In the genomic region with DNA sequence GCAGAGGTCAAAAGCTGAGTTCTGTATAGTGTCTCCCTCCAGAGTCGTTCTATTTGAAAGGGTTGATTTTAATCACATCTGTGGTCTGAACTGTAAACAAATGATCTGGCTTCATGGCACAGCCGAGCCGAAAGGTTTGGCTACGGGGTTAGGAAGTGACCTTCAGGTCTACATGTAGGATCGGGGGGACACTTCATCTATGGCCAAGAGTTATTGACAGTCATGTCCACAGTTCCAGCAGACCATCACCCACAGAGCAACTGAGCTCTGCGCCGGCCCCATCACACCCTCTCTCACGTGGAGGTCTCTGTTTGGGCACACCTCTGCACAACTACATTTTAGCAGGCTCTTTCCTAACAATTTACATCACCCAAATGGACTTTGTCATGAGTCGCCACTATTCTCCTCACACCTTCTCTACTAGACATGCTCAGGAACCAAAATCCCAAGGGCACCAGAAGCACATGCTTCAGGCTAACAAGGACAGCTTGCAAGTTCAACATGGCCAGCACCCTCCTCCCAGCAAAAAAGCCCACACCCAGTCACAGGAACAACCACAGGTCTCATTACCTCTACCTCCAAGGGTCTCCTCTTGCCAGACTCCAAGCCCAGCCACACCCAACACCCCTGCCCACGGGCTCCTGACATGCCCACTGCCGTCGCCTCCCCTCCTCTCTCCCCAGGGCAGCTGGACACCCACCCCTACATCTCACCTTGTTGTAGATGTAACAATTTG, we compare ENCODE assay signal across 1 cellular context.
TF ChIP-seq lines count a peak whose summit lies in the region.

No MANE protein-coding gene starts in this region.

TF ChIP-seq in WTC11, 78 proteins besides CTCF, POLR2A, EP300 and RAD21 (continued from another document):
- TF ChIP-seq ZNF512 (CRISPR knock-in tag; IDR thresholded peaks at IDR 0.05; ENCODE audit: borderline replicate concordance) = no peak
- TF ChIP-seq ZNF532 (CRISPR knock-in tag; IDR thresholded peaks at IDR 0.05; ENCODE audit: borderline replicate concordance) = no peak
- TF ChIP-seq, protein P1, sequence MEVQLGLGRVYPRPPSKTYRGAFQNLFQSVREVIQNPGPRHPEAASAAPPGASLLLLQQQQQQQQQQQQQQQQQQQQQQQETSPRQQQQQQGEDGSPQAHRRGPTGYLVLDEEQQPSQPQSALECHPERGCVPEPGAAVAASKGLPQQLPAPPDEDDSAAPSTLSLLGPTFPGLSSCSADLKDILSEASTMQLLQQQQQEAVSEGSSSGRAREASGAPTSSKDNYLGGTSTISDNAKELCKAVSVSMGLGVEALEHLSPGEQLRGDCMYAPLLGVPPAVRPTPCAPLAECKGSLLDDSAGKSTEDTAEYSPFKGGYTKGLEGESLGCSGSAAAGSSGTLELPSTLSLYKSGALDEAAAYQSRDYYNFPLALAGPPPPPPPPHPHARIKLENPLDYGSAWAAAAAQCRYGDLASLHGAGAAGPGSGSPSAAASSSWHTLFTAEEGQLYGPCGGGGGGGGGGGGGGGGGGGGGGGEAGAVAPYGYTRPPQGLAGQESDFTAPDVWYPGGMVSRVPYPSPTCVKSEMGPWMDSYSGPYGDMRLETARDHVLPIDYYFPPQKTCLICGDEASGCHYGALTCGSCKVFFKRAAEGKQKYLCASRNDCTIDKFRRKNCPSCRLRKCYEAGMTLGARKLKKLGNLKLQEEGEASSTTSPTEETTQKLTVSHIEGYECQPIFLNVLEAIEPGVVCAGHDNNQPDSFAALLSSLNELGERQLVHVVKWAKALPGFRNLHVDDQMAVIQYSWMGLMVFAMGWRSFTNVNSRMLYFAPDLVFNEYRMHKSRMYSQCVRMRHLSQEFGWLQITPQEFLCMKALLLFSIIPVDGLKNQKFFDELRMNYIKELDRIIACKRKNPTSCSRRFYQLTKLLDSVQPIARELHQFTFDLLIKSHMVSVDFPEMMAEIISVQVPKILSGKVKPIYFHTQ (CRISPR knock-in tag; IDR thresholded peaks at IDR 0.05) = no peak
- no peak for TF ChIP-seq CREB1 (CRISPR knock-in tag; IDR thresholded peaks at IDR 0.05)
- TF ChIP-seq, protein P2, sequence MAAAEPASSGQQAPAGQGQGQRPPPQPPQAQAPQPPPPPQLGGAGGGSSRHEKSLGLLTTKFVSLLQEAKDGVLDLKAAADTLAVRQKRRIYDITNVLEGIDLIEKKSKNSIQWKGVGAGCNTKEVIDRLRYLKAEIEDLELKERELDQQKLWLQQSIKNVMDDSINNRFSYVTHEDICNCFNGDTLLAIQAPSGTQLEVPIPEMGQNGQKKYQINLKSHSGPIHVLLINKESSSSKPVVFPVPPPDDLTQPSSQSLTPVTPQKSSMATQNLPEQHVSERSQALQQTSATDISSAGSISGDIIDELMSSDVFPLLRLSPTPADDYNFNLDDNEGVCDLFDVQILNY (CRISPR knock-in tag; IDR thresholded peaks at IDR 0.05) = no peak
- no peak for TF ChIP-seq MYBL2 (CRISPR knock-in tag; IDR thresholded peaks at IDR 0.05)
- TF ChIP-seq EMX1 (CRISPR knock-in tag; IDR thresholded peaks at IDR 0.05) = no peak
- TF ChIP-seq NFATC4 (CRISPR knock-in tag; IDR thresholded peaks at IDR 0.05) = no peak
- TF ChIP-seq ZNF423 (CRISPR knock-in tag; IDR thresholded peaks at IDR 0.05) = no peak
- TF ChIP-seq USF2 (CRISPR knock-in tag; IDR thresholded peaks at IDR 0.05) = no peak
